Comparison of ENCODE assay signal across 15 cellular contexts in genomic region chr2:42328923-42329322, GRCh38.
"Had no signal": no experiment of that assay in that cellular context is flagged by ENCODE, and none has a peak within 500 bp of the region (broad histone marks: within the 10 kb centered on the region; RNA-seq: fewer than 3 reads in every experiment).

No MANE protein-coding gene starts in this region.

- H3K27ac ChIP-seq: PC-9, RWPE1, SJCRH30, SK-N-MC had no signal

- H3K27me3 ChIP-seq: SJCRH30 had no signal

- H3K4me3 ChIP-seq: PC-9, SJCRH30, SK-N-MC had no signal

- H3K4me1 ChIP-seq: SJCRH30 had no signal

- H3K4me3 Mint-ChIP-seq: T-cell had no signal

- H3K9me3 ChIP-seq: SJCRH30 had no signal

- H3K9me3 Mint-ChIP-seq: T-cell had no signal

- H3K27me3 Mint-ChIP-seq: T-cell had no signal

- ATAC-seq: Panc1, Right ventricle myocardium inferior had no signal

- DNase-seq: NCI-H1092, NCI-H1105, NCI-H1436 treated with DMSO at 0.1 percent for 48 hours, NCI-H187 treated with DMSO at 0.1 percent for 48 hours, NCI-H2029, NCI-H2227 treated with DMSO at 0.1 percent for 48 hours, NCI-H524 treated with DMSO at 0.1 percent for 48 hours, PC-9, SIG-M5, T-cell had no signal
